In genomic region chr1:56064705-56065104, GRCh38 we compare ENCODE assay signal across 14 cellular contexts.
DNase-seq lines count a peak whose midpoint lies in the region; ATAC-seq and TF ChIP-seq lines count a peak whose summit lies in the region.
"Had no signal": no experiment of that assay in that cellular context is flagged by ENCODE, and none has a peak within 500 bp of the region (broad histone marks: within the 10 kb centered on the region; RNA-seq: fewer than 3 reads in every experiment).

No MANE protein-coding gene starts in this region.

- ATAC-seq in HG03469 (IDR thresholded peaks at IDR 0.05; ENCODE audit: unreplicated experiment) (no peak), GM18861 (IDR thresholded peaks at IDR 0.05; ENCODE audit: unreplicated experiment) (no peak), GM21515 (IDR thresholded peaks at IDR 0.05; ENCODE audit: unreplicated experiment) (no peak)

- no peak for TF ChIP-seq CTCF in fibroblast of pulmonary artery (IDR thresholded peaks at IDR 0.05; ENCODE audit: low read length, missing control alignments)

- H3K4me3 ChIP-seq in fibroblast of pulmonary artery (replicated peaks; ENCODE audit: low read depth, low read length): no peak overlapping the region

- DNase-seq in A172 (ENCODE audit: low spot score) (peak; percentile 42), EL (peak; percentile 90), RPMI7951 (ENCODE audit: low read depth) (peak; percentile 82), fibroblast of pulmonary artery (ENCODE audit: low read depth) (peak; percentile 74), NCI-H187 treated with DMSO at 0.1 percent for 48 hours (lab: John Stamatoyannopoulos, UW) (no peak)
- DNase-seq: activated naive CD4-positive, alpha-beta T cell; AML-193; effector CD4-positive, alpha-beta T cell; glutamatergic neuron; islet precursor cell; NCI-H2171 treated with DMSO at 0.1 percent for 48 hours had no signal
